8 cellular contexts compared by ENCODE assay signal in genomic region chr4:1711906-1712215, GRCh38. TPM values are rescaled to one million over a fixed set of nuclear protein-coding genes. Genes with fewer than 3 reads are reported as not detected.
DNase-seq lines count a peak whose midpoint lies in the region; ATAC-seq and TF ChIP-seq lines count a peak whose summit lies in the region.

No MANE protein-coding gene starts in this region.

- H2BK120ac ChIP-seq in mesendoderm (ENCODE audit: low read depth, low read length): peak overlapping the region; percentile 37

- no peak overlapping the region for H2BK15ac ChIP-seq in mesendoderm (replicated peaks; ENCODE audit: low read depth)

- peaks cover 11% of the 10 kb centered on the region for H3K79me1 ChIP-seq in mesendoderm (ENCODE audit: low read length)

- H3K56ac ChIP-seq in mesendoderm (ENCODE audit: low read length): peak overlapping the region; percentile 98

- peak overlapping the region; percentile 90 for H3K4me2 ChIP-seq in mesendoderm (ENCODE audit: low read length)

- no peaks in the 10 kb centered on the region for H3K9me3 ChIP-seq in breast epithelium

- no CpG with 5 or more reads among the region's 46 CpGs for WGBS in mesendoderm (ENCODE audit: extremely low coverage, insufficient coverage, low lambda C conversion rate)

- intact Hi-C loops in breast epithelium (cut with DNase I; ENCODE audit: low total_unique reads): no loop called here

- peak overlapping the region; percentile 73 for H3K18ac ChIP-seq in mesendoderm (ENCODE audit: low read length)

- peak overlapping the region; percentile 78 for H3K4me3 ChIP-seq in HL-60 (replicated peaks; ENCODE audit: insufficient read depth, low read length)
- H3K4me3 ChIP-seq in breast epithelium: peak overlapping the region; percentile 82 to 91 (median 89)
- peak overlapping the region; percentile 96 for H3K4me3 ChIP-seq in mesendoderm (ENCODE audit: low read length)

- no peak overlapping the region for H2BK5ac ChIP-seq in mesendoderm (ENCODE audit: low read length)

- TF ChIP-seq CTCF in HL-60 (IDR thresholded peaks at IDR 0.05; ENCODE audit: insufficient read depth, low read length) (no peak), breast epithelium (IDR thresholded peaks at IDR 0.05) (no peak)

- H4K8ac ChIP-seq in mesendoderm (ENCODE audit: low read depth, low read length): no peak overlapping the region

- no peak for TF ChIP-seq POLR2A in breast epithelium (IDR thresholded peaks at IDR 0.05)

- H3K4me1 ChIP-seq in breast epithelium (peaks cover 5 to 7% of the 10 kb centered on the region in 2 donors), mesendoderm (ENCODE audit: control insufficient read depth, low read depth, low read length) (no peaks in the 10 kb centered on the region)

- no peaks in the 10 kb centered on the region for H3K27me3 ChIP-seq in HL-60 (ENCODE audit: insufficient read depth, poor library complexity, severe bottlenecking)
- no peaks in the 10 kb centered on the region for H3K27me3 ChIP-seq in breast epithelium
- no peaks in the 10 kb centered on the region for H3K27me3 ChIP-seq in mesendoderm (ENCODE audit: insufficient read depth, low read length, poor library complexity)

- in situ Hi-C loops in G401 (cut with HindIII; ENCODE audit: low sequenced_read_pairs): no loop called here

- peak overlapping the region; percentile 80 for H3K23ac ChIP-seq in mesendoderm (ENCODE audit: low read length)

- no peak overlapping the region for H4K5ac ChIP-seq in mesendoderm (ENCODE audit: low read length)

- no peaks in the 10 kb centered on the region for H3K36me3 ChIP-seq in breast epithelium
- no peaks in the 10 kb centered on the region for H3K36me3 ChIP-seq in mesendoderm (ENCODE audit: control insufficient read depth, insufficient read depth, low read length)

- peak overlapping the region; percentile 43 for H3K4ac ChIP-seq in mesendoderm (ENCODE audit: low read depth, low read length)

- H3K27ac ChIP-seq in HL-60 (replicated peaks) (peak overlapping the region; percentile 71), breast epithelium (peak overlapping the region; percentile 99), mesendoderm (ENCODE audit: low read depth, low read length) (peak overlapping the region; percentile 95)

- H2AK5ac ChIP-seq in mesendoderm (ENCODE audit: low read length): no peak overlapping the region

- peak in 1 of 2 experiments; percentile 81 for DNase-seq in HL-60 (ENCODE audit: low read depth in 1 of 2, low spot score in 1 of 2)
- no peak for DNase-seq in breast epithelium (ENCODE audit: low spot score in 2 of 2)
- peak; percentile 44 for DNase-seq in mesendoderm
- no peak for DNase-seq in GDM1 (lab: John Stamatoyannopoulos, UW)
- DNase-seq in G401 (ENCODE audit: low spot score): no peak
- DNase-seq in DMS153 treated with DMSO at 0.1 percent for 48 hours (lab: John Stamatoyannopoulos, UW; ENCODE audit: unreplicated experiment): no peak

- peak; percentile 1 for ATAC-seq in GM18520 (IDR thresholded peaks at IDR 0.05; ENCODE audit: unreplicated experiment)
- ATAC-seq in HG02642 (IDR thresholded peaks at IDR 0.05; ENCODE audit: poor library complexity, unreplicated experiment): no peak

- peaks cover 26% of the 10 kb centered on the region for H3K79me2 ChIP-seq in mesendoderm (ENCODE audit: control insufficient read depth, insufficient read depth, low read length)

- H3K9ac ChIP-seq in mesendoderm (ENCODE audit: low read length): peak overlapping the region; percentile 95

RNA-seq across cellular contexts. Expression of gene SLBP, which starts 0.3 kb away (rescaled TPM):
- total RNA-seq in breast epithelium: 10 to 100 TPM; 45.1 to 52.0 (median 45.6) TPM
- polyA plus RNA-seq in mesendoderm (2013, experiment 1 of 2): 43.5 TPM
- 43.0 TPM for polyA plus RNA-seq in mesendoderm (2013, experiment 2 of 2)
- total RNA-seq in G401 (2014; rRNA removed; shearing (Covaris generic)): 98.5 and 101 TPM in 2 replicates

RNA-seq across cellular contexts. Expression of gene TMEM129, which starts 9.3 kb away (rescaled TPM):
- 10 to 100 TPM; 40.5 to 47.3 (median 41.6) TPM for total RNA-seq in breast epithelium
- polyA plus RNA-seq in mesendoderm (2013, experiment 1 of 2): 10.9 TPM
- 10.7 TPM for polyA plus RNA-seq in mesendoderm (2013, experiment 2 of 2)
- total RNA-seq in G401 (2014; rRNA removed; shearing (Covaris generic)): 51.6 and 91.7 TPM in 2 replicates

RNA-seq across cellular contexts. Expression of gene TACC3, which starts 9.5 kb away (rescaled TPM):
- total RNA-seq in breast epithelium: 1 to 10 TPM; 4.1 to 7.8 (median 4.9) TPM
- 125 TPM for polyA plus RNA-seq in mesendoderm (2013, experiment 1 of 2)
- 122 TPM for polyA plus RNA-seq in mesendoderm (2013, experiment 2 of 2)
- 139 and 164 TPM in 2 replicates for total RNA-seq in G401 (2014; rRNA removed; shearing (Covaris generic))

RNA-seq across cellular contexts. Expression of gene FAM53A, which starts 27.7 kb away (rescaled TPM):
- total RNA-seq in breast epithelium: 1 to 10 TPM; 3.7 to 7.2 (median 4.6) TPM
- polyA plus RNA-seq in mesendoderm (2013, experiment 1 of 2): 0.20 TPM
- 0.50 TPM for polyA plus RNA-seq in mesendoderm (2013, experiment 2 of 2)
- total RNA-seq in G401 (2014; rRNA removed; shearing (Covaris generic)): 4.0 and 24.1 TPM in 2 replicates

Comparison
In these comparisons a context has a peak if more than half of its experiments do, and no peak if none do; other contexts are left out.
1. RNA of gene TACC3, which starts 9.5 kb away (total RNA-seq): 139 to 164 TPM in G401; 4.1 to 7.8 TPM in breast epithelium; every median in the first group is over 10 times any median in the second.
2. Peak in every context shown above with its lines, with median percentiles within 50 percentile points of each other: H3K27ac ChIP-seq and H3K4me3 ChIP-seq.